ENCODE assay signal across 8 cellular contexts in the genomic region with DNA sequence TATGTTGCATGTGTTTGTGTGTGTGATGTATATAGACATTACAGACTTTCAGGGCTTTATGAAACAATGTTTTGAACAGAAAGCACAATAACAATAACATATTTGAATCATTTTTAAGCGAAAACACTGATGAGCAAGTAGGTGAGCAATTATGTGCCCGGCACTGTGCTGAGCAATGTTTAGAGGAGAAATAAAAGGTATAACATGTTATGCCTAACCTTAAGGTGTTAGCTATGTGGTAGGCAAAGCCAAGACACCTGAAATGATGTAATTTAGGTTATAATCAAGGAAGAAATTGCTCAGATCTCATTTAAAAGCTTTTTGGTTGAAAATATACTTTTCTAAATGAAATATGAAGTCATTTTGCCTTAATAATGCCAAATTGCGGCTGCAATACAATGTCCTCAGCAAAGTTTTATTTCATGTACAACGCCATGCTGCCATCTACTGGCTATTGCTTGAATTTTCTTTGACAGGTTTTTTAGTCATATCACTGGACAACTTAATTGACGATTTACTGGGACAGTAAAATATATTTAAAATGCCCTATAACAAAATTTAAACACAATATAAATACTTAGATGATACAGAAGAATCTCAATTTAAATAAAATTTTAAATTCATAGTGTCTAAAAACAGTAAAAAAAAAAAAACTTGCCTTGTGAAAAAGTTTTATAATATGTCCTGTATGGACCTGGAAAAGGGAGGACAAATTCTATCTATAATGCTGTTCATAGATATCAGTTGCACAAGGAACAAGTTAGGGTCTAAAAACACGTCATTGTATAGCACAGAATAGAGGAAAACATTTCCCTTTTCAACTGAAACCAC.
DNase-seq lines count a peak whose midpoint lies in the region; ATAC-seq and TF ChIP-seq lines count a peak whose summit lies in the region.

No MANE protein-coding gene starts in this region.

- H3K27me3 ChIP-seq in hepatocyte: no peaks in the 10 kb centered on the region

- no peak overlapping the region for H3K27ac ChIP-seq in hepatocyte

- H3K9me2 ChIP-seq in hepatocyte (replicated peaks; ENCODE audit: insufficient read depth): no peaks in the 10 kb centered on the region

- H3K4me2 ChIP-seq in hepatocyte: no peak overlapping the region

- no peak overlapping the region for H3K4me3 ChIP-seq in hepatocyte

- H4K20me1 ChIP-seq in hepatocyte (ENCODE audit: insufficient read depth, poor library complexity, severe bottlenecking): no peaks in the 10 kb centered on the region

- no peak overlapping the region for H3K4me3 Mint-ChIP-seq in activated naive CD8-positive, alpha-beta T cell treated with anti-CD3 and anti-CD28 coated beads, Interleukin-2, amount 50 U/mL, for 24 hours

- peaks cover 16% of the 10 kb centered on the region for H3K4me1 ChIP-seq in hepatocyte (ENCODE audit: insufficient read depth)

- H3K9me3 Mint-ChIP-seq in activated naive CD8-positive, alpha-beta T cell treated with anti-CD3 and anti-CD28 coated beads, Interleukin-2, amount 50 U/mL, for 24 hours: no peaks in the 10 kb centered on the region

- TF ChIP-seq CTCF in GM10266 (IDR thresholded peaks at IDR 0.05; ENCODE audit: control insufficient read depth, insufficient read depth, low read depth, missing control alignments): peak; percentile 66
- TF ChIP-seq CTCF in hepatocyte (IDR thresholded peaks at IDR 0.05; ENCODE audit: poor library complexity): peak; percentile 81

- DNase-seq in AG20443 (ENCODE audit: low spot score) (peak; percentile 42), GM10266 (ENCODE audit: extremely low spot score) (peak; percentile 32), NCI-H69 (lab: John Stamatoyannopoulos, UW) (peak; percentile 60), hepatocyte (ENCODE audit: low spot score) (peak; percentile 75)
- DNase-seq in activated naive CD8-positive, alpha-beta T cell treated with anti-CD3 and anti-CD28 coated beads, Interleukin-2, amount 50 U/mL, for 24 hours: peak; percentile 36
- DNase-seq in stimulated activated CD4-positive, alpha-beta T cell treated with anti-CD3 and anti-CD28 coated beads, Interleukin-1b, Interleukin-23, amount 100 ng/mL, for 48 hours: peak; percentile 22
- no peak for DNase-seq in activated CD4-positive, CD25-positive, alpha-beta regulatory T cell (lab: John Stamatoyannopoulos, UW)

- H3K27me3 Mint-ChIP-seq in activated naive CD8-positive, alpha-beta T cell treated with anti-CD3 and anti-CD28 coated beads, Interleukin-2, amount 50 U/mL, for 24 hours: peaks cover 2% of the 10 kb centered on the region

- H3K27ac Mint-ChIP-seq in activated naive CD8-positive, alpha-beta T cell treated with anti-CD3 and anti-CD28 coated beads, Interleukin-2, amount 50 U/mL, for 24 hours: no peak overlapping the region

- no peaks in the 10 kb centered on the region for H3K36me3 Mint-ChIP-seq in activated naive CD8-positive, alpha-beta T cell treated with anti-CD3 and anti-CD28 coated beads, Interleukin-2, amount 50 U/mL, for 24 hours (ENCODE audit: low read depth)

- ATAC-seq in HG02943 (IDR thresholded peaks at IDR 0.05; ENCODE audit: low read depth, unreplicated experiment): peak; percentile 72
- ATAC-seq in activated naive CD8-positive, alpha-beta T cell treated with anti-CD3 and anti-CD28 coated beads, Interleukin-2, amount 50 U/mL, for 24 hours: no peak

- WGBS in hepatocyte (ENCODE audit: low lambda C conversion rate, missing lambda C conversion rate): 21% methylated on average over 6 of the region's 6 CpGs

- H3K9me3 ChIP-seq in hepatocyte (ENCODE audit: low read depth): no peaks in the 10 kb centered on the region

- no peaks in the 10 kb centered on the region for H3K36me3 ChIP-seq in hepatocyte (replicated peaks; ENCODE audit: insufficient read depth, low read depth)

- H3K79me2 ChIP-seq in hepatocyte: no peaks in the 10 kb centered on the region

- H2AFZ ChIP-seq in hepatocyte: no peak overlapping the region

- no peaks in the 10 kb centered on the region for H3K4me1 Mint-ChIP-seq in activated naive CD8-positive, alpha-beta T cell treated with anti-CD3 and anti-CD28 coated beads, Interleukin-2, amount 50 U/mL, for 24 hours

Comparison
In these comparisons a context has a peak if more than half of its experiments do, and no peak if none do; other contexts are left out.
1. DNase-seq: peak in AG20443 (single experiment), GM10266 (single experiment), NCI-H69 (single experiment), activated naive CD8-positive, alpha-beta T cell treated with anti-CD3 and anti-CD28 coated beads, Interleukin-2, amount 50 U/mL, for 24 hours (single experiment), hepatocyte (single experiment) and stimulated activated CD4-positive, alpha-beta T cell treated with anti-CD3 and anti-CD28 coated beads, Interleukin-1b, Interleukin-23, amount 100 ng/mL, for 48 hours (single experiment); none in activated CD4-positive, CD25-positive, alpha-beta regulatory T cell (0 of 4).